Comparison of ENCODE assay signal across 13 cellular contexts in the genomic region with DNA sequence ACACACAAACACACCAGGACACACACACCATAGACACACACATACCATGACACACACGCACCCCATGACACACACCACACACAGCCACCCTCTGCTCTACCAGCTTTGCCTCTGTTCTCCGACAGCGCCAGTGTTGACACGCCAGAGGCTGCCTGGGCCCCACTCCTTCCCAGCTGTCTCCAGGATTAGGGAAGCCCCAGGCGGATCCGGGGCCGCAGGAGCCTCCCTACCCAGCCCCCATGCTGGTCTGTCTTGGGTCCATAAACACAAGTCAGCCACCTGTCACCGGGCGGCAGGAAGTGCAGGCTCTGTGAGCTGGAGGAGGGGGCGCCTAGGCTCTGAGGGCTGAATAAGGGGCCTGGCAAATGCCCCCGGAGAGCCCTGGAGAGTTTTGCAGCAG. TPM values are rescaled to one million over a fixed set of nuclear protein-coding genes. Genes with fewer than 3 reads are reported as not detected.
DNase-seq lines count a peak whose midpoint lies in the region; ATAC-seq and TF ChIP-seq lines count a peak whose summit lies in the region.
"Had no signal": no experiment of that assay in that cellular context is flagged by ENCODE, and none has a peak within 500 bp of the region (broad histone marks: within the 10 kb centered on the region; RNA-seq: fewer than 3 reads in every experiment).

No MANE protein-coding gene starts in this region.

- DNase-seq in GM23338 (ENCODE audit: low spot score): peak; percentile 63
- DNase-seq in NCI-H2171 treated with DMSO at 0.1 percent for 48 hours (lab: John Stamatoyannopoulos, UW): peak; percentile 94
- peak; percentile 40 for DNase-seq in cerebellum (ENCODE audit: low spot score)
- peak; percentile 98 for DNase-seq in myocyte (ENCODE audit: low read depth)
- no peak for DNase-seq in HuH-7.5 (ENCODE audit: low spot score)
- DNase-seq in GDM1 (lab: John Stamatoyannopoulos, UW): no peak
- no peak for DNase-seq in activated naive CD4-positive, alpha-beta T cell treated with Interleukin-2 at 50 U/mL for 16 hours
- DNase-seq: activated CD4-positive, alpha-beta T cell treated with anti-CD3 and anti-CD28 coated beads for 36 hours; hypothalamus; NCI-H526 treated with DMSO at 0.1 percent for 48 hours had no signal

- no peaks in the 10 kb centered on the region for H3K36me3 Mint-ChIP-seq in GM23338 (ENCODE audit: low read depth)

- no peaks in the 10 kb centered on the region for H3K27me3 Mint-ChIP-seq in GM23338 (ENCODE audit: insufficient read depth, low read depth, poor library complexity)
- H3K27me3 Mint-ChIP-seq: activated CD4-positive, alpha-beta T cell treated with anti-CD3 and anti-CD28 coated beads for 36 hours; activated T-helper 17 cell treated with anti-CD3 and anti-CD28 coated beads, Interleukin-2, amount 50 U/mL, for 72 hours had no signal

- H3K79me2 ChIP-seq in GM23338 (replicated peaks; ENCODE audit: insufficient read depth): peaks cover 96% of the 10 kb centered on the region

- H3K4me1 Mint-ChIP-seq in GM23338: peaks cover 30% of the 10 kb centered on the region
- H3K4me1 Mint-ChIP-seq: activated CD4-positive, alpha-beta T cell treated with anti-CD3 and anti-CD28 coated beads for 36 hours; activated T-helper 17 cell treated with anti-CD3 and anti-CD28 coated beads, Interleukin-2, amount 50 U/mL, for 72 hours had no signal

- no peak overlapping the region for H3K4me2 ChIP-seq in GM23338
- H3K4me2 ChIP-seq: BLaER1 treated with 17β-estradiol and CSF1 and Interleukin-3, amounts not matched to agents 10 nM and 100 nM had no signal

- H3K27ac Mint-ChIP-seq in GM23338: no peak overlapping the region
- H3K27ac Mint-ChIP-seq: activated CD4-positive, alpha-beta T cell treated with anti-CD3 and anti-CD28 coated beads for 36 hours; activated T-helper 17 cell treated with anti-CD3 and anti-CD28 coated beads, Interleukin-2, amount 50 U/mL, for 72 hours had no signal

- no peaks in the 10 kb centered on the region for H3K9me2 ChIP-seq in GM23338 (ENCODE audit: insufficient read depth)

- no peaks in the 10 kb centered on the region for H3K27me3 ChIP-seq in GM23338 (ENCODE audit: insufficient read depth)
- H3K27me3 ChIP-seq: BLaER1 treated with 17β-estradiol and CSF1 and Interleukin-3, amounts not matched to agents 10 nM and 100 nM had no signal

- no peak overlapping the region for H3K4me3 Mint-ChIP-seq in GM23338
- H3K4me3 Mint-ChIP-seq: activated CD4-positive, alpha-beta T cell treated with anti-CD3 and anti-CD28 coated beads for 36 hours; activated T-helper 17 cell treated with anti-CD3 and anti-CD28 coated beads, Interleukin-2, amount 50 U/mL, for 72 hours had no signal

- peaks cover 2% of the 10 kb centered on the region; the same call in 1 of the 2 replicates for H3F3A ChIP-seq in GM23338 (replicated peaks; ENCODE audit: low read depth)

- no peak overlapping the region for H2AFZ ChIP-seq in GM23338

- ATAC-seq in GM23338: peak; percentile 46
- no peak for ATAC-seq in HG02623 (IDR thresholded peaks at IDR 0.05; ENCODE audit: unreplicated experiment)
- ATAC-seq: activated CD4-positive, alpha-beta T cell treated with anti-CD3 and anti-CD28 coated beads for 36 hours; activated T-helper 17 cell treated with anti-CD3 and anti-CD28 coated beads, Interleukin-2, amount 50 U/mL, for 72 hours had no signal

- H3K4me1 ChIP-seq in GM23338 (ENCODE audit: insufficient read depth): peaks cover 18% of the 10 kb centered on the region

- H3K36me3 ChIP-seq in GM23338 (ENCODE audit: insufficient read depth): no peaks in the 10 kb centered on the region
- H3K36me3 ChIP-seq: BLaER1 treated with 17β-estradiol and CSF1 and Interleukin-3, amounts not matched to agents 10 nM and 100 nM had no signal

- TF ChIP-seq CTCF in GM23338 (conservative IDR thresholded peaks at IDR 0.05; ENCODE audit: low read depth in 2 of 2): 0 out of 4 replicates have a peak, but pooled peaks of 1 of the 2 experiments have one; percentile 8

- no peak overlapping the region for H3K27ac ChIP-seq in GM23338 (ENCODE audit: low read depth)

- no peak overlapping the region for H3K4me3 ChIP-seq in GM23338
- H3K4me3 ChIP-seq: BLaER1 treated with 17β-estradiol and CSF1 and Interleukin-3, amounts not matched to agents 10 nM and 100 nM had no signal

- peaks cover 48% of the 10 kb centered on the region for H4K20me1 ChIP-seq in GM23338 (replicated peaks; ENCODE audit: insufficient read depth)

- H3K9me3 Mint-ChIP-seq in GM23338: no peaks in the 10 kb centered on the region
- H3K9me3 Mint-ChIP-seq: activated T-helper 17 cell treated with anti-CD3 and anti-CD28 coated beads, Interleukin-2, amount 50 U/mL, for 72 hours had no signal

TF ChIP-seq in GM23338, 12 proteins besides CTCF, POLR2A, EP300 and RAD21 (continues in another document):
- TF ChIP-seq ZNF331 (CRISPR knock-in tag; IDR thresholded peaks at IDR 0.05; ENCODE audit: low read depth) (no peak), POLR2AphosphoS5 (IDR thresholded peaks at IDR 0.05; ENCODE audit: low read depth) (no peak), CREB1 (CRISPR knock-in tag; IDR thresholded peaks at IDR 0.05; ENCODE audit: low read depth) (no peak), EZH2phosphoT487 (IDR thresholded peaks at IDR 0.05; ENCODE audit: unreplicated experiment) (no peak), JUNB (IDR thresholded peaks at IDR 0.05; ENCODE audit: unreplicated experiment) (no peak), NANOG (IDR thresholded peaks at IDR 0.05; ENCODE audit: borderline replicate concordance) (no peak), STAT1 (IDR thresholded peaks at IDR 0.05; ENCODE audit: unreplicated experiment) (no peak), ZNF114 (CRISPR knock-in tag; IDR thresholded peaks at IDR 0.05) (no peak), EZH2 (IDR thresholded peaks at IDR 0.05; ENCODE audit: low read depth, unreplicated experiment) (no peak)
- TF ChIP-seq, protein P1, sequence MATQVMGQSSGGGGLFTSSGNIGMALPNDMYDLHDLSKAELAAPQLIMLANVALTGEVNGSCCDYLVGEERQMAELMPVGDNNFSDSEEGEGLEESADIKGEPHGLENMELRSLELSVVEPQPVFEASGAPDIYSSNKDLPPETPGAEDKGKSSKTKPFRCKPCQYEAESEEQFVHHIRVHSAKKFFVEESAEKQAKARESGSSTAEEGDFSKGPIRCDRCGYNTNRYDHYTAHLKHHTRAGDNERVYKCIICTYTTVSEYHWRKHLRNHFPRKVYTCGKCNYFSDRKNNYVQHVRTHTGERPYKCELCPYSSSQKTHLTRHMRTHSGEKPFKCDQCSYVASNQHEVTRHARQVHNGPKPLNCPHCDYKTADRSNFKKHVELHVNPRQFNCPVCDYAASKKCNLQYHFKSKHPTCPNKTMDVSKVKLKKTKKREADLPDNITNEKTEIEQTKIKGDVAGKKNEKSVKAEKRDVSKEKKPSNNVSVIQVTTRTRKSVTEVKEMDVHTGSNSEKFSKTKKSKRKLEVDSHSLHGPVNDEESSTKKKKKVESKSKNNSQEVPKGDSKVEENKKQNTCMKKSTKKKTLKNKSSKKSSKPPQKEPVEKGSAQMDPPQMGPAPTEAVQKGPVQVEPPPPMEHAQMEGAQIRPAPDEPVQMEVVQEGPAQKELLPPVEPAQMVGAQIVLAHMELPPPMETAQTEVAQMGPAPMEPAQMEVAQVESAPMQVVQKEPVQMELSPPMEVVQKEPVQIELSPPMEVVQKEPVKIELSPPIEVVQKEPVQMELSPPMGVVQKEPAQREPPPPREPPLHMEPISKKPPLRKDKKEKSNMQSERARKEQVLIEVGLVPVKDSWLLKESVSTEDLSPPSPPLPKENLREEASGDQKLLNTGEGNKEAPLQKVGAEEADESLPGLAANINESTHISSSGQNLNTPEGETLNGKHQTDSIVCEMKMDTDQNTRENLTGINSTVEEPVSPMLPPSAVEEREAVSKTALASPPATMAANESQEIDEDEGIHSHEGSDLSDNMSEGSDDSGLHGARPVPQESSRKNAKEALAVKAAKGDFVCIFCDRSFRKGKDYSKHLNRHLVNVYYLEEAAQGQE (IDR thresholded peaks at IDR 0.05; ENCODE audit: unreplicated experiment): no peak
- TF ChIP-seq, protein P2, sequence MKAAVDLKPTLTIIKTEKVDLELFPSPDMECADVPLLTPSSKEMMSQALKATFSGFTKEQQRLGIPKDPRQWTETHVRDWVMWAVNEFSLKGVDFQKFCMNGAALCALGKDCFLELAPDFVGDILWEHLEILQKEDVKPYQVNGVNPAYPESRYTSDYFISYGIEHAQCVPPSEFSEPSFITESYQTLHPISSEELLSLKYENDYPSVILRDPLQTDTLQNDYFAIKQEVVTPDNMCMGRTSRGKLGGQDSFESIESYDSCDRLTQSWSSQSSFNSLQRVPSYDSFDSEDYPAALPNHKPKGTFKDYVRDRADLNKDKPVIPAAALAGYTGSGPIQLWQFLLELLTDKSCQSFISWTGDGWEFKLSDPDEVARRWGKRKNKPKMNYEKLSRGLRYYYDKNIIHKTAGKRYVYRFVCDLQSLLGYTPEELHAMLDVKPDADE (IDR thresholded peaks at IDR 0.05): no peak

RNA-seq across cellular contexts. Expression of a gene that starts 10.5 kb away (rescaled TPM):
- 93.5 and 104 TPM in 2 replicates for total RNA-seq in GM23338 (2014; rRNA removed; shearing (Covaris generic))
- 15.2 and 16.7 TPM in 2 replicates for polyA plus RNA-seq in GM23338 (2016; fragmentation: Nextera tagmentation; extraction: Ambion mirVana)
- total RNA-seq in cerebellum: 49.1 TPM
- total RNA-seq in myocyte: 33.4 and 35.5 TPM in 2 replicates
- 28.6 TPM for polyA plus RNA-seq in myocyte (2012)

RNA-seq across cellular contexts. Expression of a gene that starts 11.3 kb away (rescaled TPM):
- 7.1 and 8.1 TPM in 2 replicates for total RNA-seq in GM23338 (2014; rRNA removed; shearing (Covaris generic))
- 6.7 and 7.6 TPM in 2 replicates for polyA plus RNA-seq in GM23338 (2016; fragmentation: Nextera tagmentation; extraction: Ambion mirVana)
- 12.2 TPM for total RNA-seq in cerebellum
- 3.2 and 5.6 TPM in 2 replicates for total RNA-seq in myocyte
- 7.0 TPM for polyA plus RNA-seq in myocyte (2012)

Comparison
In these comparisons a context has a peak if more than half of its experiments do, and no peak if none do; other contexts are left out.
1. DNase-seq: peak in GM23338 (single experiment), NCI-H2171 treated with DMSO at 0.1 percent for 48 hours (single experiment), cerebellum (single experiment) and myocyte (single experiment); none in HuH-7.5 (single experiment), GDM1 (single experiment) and activated naive CD4-positive, alpha-beta T cell treated with Interleukin-2 at 50 U/mL for 16 hours (single experiment).